ENCODE assay signal across 13 cellular contexts in the genomic region with DNA sequence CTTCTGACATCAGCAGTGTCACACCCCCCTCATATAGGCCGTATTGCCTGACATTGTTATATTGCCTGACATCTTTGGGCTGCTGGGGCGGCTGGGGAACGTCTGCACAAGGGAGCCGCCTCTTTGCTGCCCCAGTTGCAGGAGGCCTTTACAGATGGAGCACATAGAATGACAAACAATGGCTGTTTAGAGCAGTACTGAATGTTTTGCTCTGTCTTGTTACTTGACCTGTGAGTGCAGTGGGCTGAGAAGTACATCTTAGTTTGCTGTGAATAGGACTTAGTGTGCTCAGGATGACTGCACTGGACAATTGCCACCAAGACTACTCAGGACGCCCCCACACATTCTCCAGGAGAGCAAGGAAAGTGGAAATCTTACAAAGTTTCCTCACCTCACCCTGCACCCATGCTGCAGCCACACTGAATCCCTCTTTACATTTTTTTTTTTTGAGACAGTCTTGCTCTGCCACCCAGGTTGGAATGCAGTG.
DNase-seq lines count a peak whose midpoint lies in the region; ATAC-seq and TF ChIP-seq lines count a peak whose summit lies in the region.
"Had no signal": no experiment of that assay in that cellular context is flagged by ENCODE, and none has a peak within 500 bp of the region (broad histone marks: within the 10 kb centered on the region; RNA-seq: fewer than 3 reads in every experiment).

No MANE protein-coding gene starts in this region.

- DNase-seq in SKM-1 treated with dmso at 0.1 percent for 144 hours (lab: John Stamatoyannopoulos, UW; ENCODE audit: unreplicated experiment) (peak; percentile 16), SKM-1 (lab: John Stamatoyannopoulos, UW; ENCODE audit: unreplicated experiment) (no peak), fibroblast of pulmonary artery (ENCODE audit: low read depth) (peak; percentile 10), coronary artery (ENCODE audit: low spot score) (no peak), ACHN (no peak)
- no peak for DNase-seq in activated T-cell treated with anti-CD3 and anti-CD28 coated beads, Interleukin-2, amount 50 U/mL, for 24 hours
- DNase-seq: activated CD4-positive, alpha-beta memory T cell treated with anti-CD3 and anti-CD28 coated beads, Interleukin-2, amount 10 ng/mL, durations not matched to agents 7 days and 5 days; activated naive CD4-positive, alpha-beta T cell; Peyer's patch had no signal

- TF ChIP-seq CTCF in fibroblast of pulmonary artery (IDR thresholded peaks at IDR 0.05; ENCODE audit: low read length, missing control alignments), result no peak
- no peak for TF ChIP-seq CTCF in coronary artery (IDR thresholded peaks at IDR 0.05)

- H3K27ac ChIP-seq in coronary artery, result no peak overlapping the region
- H3K27ac ChIP-seq: parathyroid adenoma, Peyer's patch had no signal

- H3K27ac Mint-ChIP-seq in activated T-cell treated with anti-CD3 and anti-CD28 coated beads, Interleukin-2, amount 50 U/mL, for 24 hours, result no peak overlapping the region
- H3K27ac Mint-ChIP-seq: activated CD4-positive, alpha-beta memory T cell treated with anti-CD3 and anti-CD28 coated beads, Interleukin-2, amount 10 ng/mL, durations not matched to agents 7 days and 5 days; T-helper 2 cell treated with Interferon-gamma antibody and Interleukin-4, amounts not matched to agents 5 μg/mL and 100 μg/mL, for 36 hours had no signal

- in situ Hi-C loops in ACHN (cut with HindIII; ENCODE audit: low pct_ligation_motif_present, low pct_unique_long_range_greater_than_20kb, low sequenced_read_pairs), result no loop called here

- peak overlapping the region; percentile 4 for H3K4me2 ChIP-seq in skeletal muscle satellite cell (ENCODE audit: low read length)

- no peaks in the 10 kb centered on the region for H3K27me3 ChIP-seq in skeletal muscle satellite cell (ENCODE audit: control insufficient read depth, insufficient read depth, low read length)
- H3K27me3 ChIP-seq: Peyer's patch had no signal

- H3K4me1 ChIP-seq in skeletal muscle satellite cell (ENCODE audit: control insufficient read depth, insufficient read depth, low read length), result peaks cover 58% of the 10 kb centered on the region
- H3K4me1 ChIP-seq: parathyroid adenoma, Peyer's patch had no signal

- H3K36me3 ChIP-seq in skeletal muscle satellite cell (ENCODE audit: insufficient read depth, low read length), result no peaks in the 10 kb centered on the region
- H3K36me3 ChIP-seq: Peyer's patch had no signal

- no peaks in the 10 kb centered on the region for H3K9me3 Mint-ChIP-seq in activated T-cell treated with anti-CD3 and anti-CD28 coated beads, Interleukin-2, amount 50 U/mL, for 24 hours
- H3K9me3 Mint-ChIP-seq: activated CD4-positive, alpha-beta memory T cell treated with anti-CD3 and anti-CD28 coated beads, Interleukin-2, amount 10 ng/mL, durations not matched to agents 7 days and 5 days; T-helper 2 cell treated with Interferon-gamma antibody and Interleukin-4, amounts not matched to agents 5 μg/mL and 100 μg/mL, for 36 hours had no signal

- peak; percentile 22; the same call in 2 of the 3 replicates for ATAC-seq in SK-N-SH treated with all-trans-retinoic acid at 6 μM for 48 hours

- H3K4me3 ChIP-seq in fibroblast of pulmonary artery (replicated peaks; ENCODE audit: low read depth, low read length) (no peak overlapping the region), skeletal muscle satellite cell (ENCODE audit: low read length) (no peak overlapping the region), coronary artery (no peak overlapping the region)
- H3K4me3 ChIP-seq: Peyer's patch had no signal

- no peaks in the 10 kb centered on the region for H3K36me3 Mint-ChIP-seq in activated T-cell treated with anti-CD3 and anti-CD28 coated beads, Interleukin-2, amount 50 U/mL, for 24 hours (ENCODE audit: low read depth)

- no peak overlapping the region for H3K4me3 Mint-ChIP-seq in activated T-cell treated with anti-CD3 and anti-CD28 coated beads, Interleukin-2, amount 50 U/mL, for 24 hours
- H3K4me3 Mint-ChIP-seq: activated CD4-positive, alpha-beta memory T cell treated with anti-CD3 and anti-CD28 coated beads, Interleukin-2, amount 10 ng/mL, durations not matched to agents 7 days and 5 days; T-helper 2 cell treated with Interferon-gamma antibody and Interleukin-4, amounts not matched to agents 5 μg/mL and 100 μg/mL, for 36 hours had no signal

- peaks cover 5% of the 10 kb centered on the region for H3K4me1 Mint-ChIP-seq in activated T-cell treated with anti-CD3 and anti-CD28 coated beads, Interleukin-2, amount 50 U/mL, for 24 hours (ENCODE audit: low read depth)

- peaks cover 27% of the 10 kb centered on the region for H3K27me3 Mint-ChIP-seq in activated T-cell treated with anti-CD3 and anti-CD28 coated beads, Interleukin-2, amount 50 U/mL, for 24 hours

- no peaks in the 10 kb centered on the region for H3K9me3 ChIP-seq in skeletal muscle satellite cell (replicated peaks; ENCODE audit: low read length)
- H3K9me3 ChIP-seq: Peyer's patch had no signal

- H3K9ac ChIP-seq in skeletal muscle satellite cell (ENCODE audit: low read depth, low read length), result no peak overlapping the region
- H3K9ac ChIP-seq: parathyroid adenoma had no signal

TF ChIP-seq in SK-N-SH treated with all-trans-retinoic acid at 6 μM for 48 hours, 23 proteins besides CTCF, POLR2A, EP300 and RAD21:
- no peak for TF ChIP-seq ZFP3 (CRISPR knock-in tag; IDR thresholded peaks at IDR 0.05)
- no peak for TF ChIP-seq TCF4 (CRISPR knock-in tag; IDR thresholded peaks at IDR 0.05; ENCODE audit: borderline replicate concordance)
- no peak for TF ChIP-seq CREB5 (CRISPR knock-in tag; IDR thresholded peaks at IDR 0.05; ENCODE audit: low read depth)
- TF ChIP-seq ZNF565 (CRISPR knock-in tag; conservative IDR thresholded peaks at IDR 0.05; ENCODE audit: low read depth), result no peak
- no peak for TF ChIP-seq OSR1 (CRISPR knock-in tag; IDR thresholded peaks at IDR 0.05)
- TF ChIP-seq TOX (CRISPR knock-in tag; IDR thresholded peaks at IDR 0.05; ENCODE audit: borderline replicate concordance), result no peak
- TF ChIP-seq ZNF8 (CRISPR knock-in tag; IDR thresholded peaks at IDR 0.05), result no peak
- no peak for TF ChIP-seq GLIS3 (CRISPR knock-in tag; IDR thresholded peaks at IDR 0.05)
- no peak for TF ChIP-seq ARNTL (CRISPR knock-in tag; IDR thresholded peaks at IDR 0.05; ENCODE audit: borderline replicate concordance, low read depth)
- TF ChIP-seq BACH2 (CRISPR knock-in tag; IDR thresholded peaks at IDR 0.05; ENCODE audit: borderline replicate concordance), result no peak
TF ChIP-seq in SK-N-SH treated with all-trans-retinoic acid at 6 μM for 48 hours: peak in this region for 0.

Comparison
In these comparisons a context has a peak if more than half of its experiments do, and no peak if none do; other contexts are left out.
1. DNase-seq: peak in SKM-1 treated with dmso at 0.1 percent for 144 hours (single experiment) and fibroblast of pulmonary artery (single experiment); none in SKM-1 (single experiment), coronary artery (single experiment), ACHN (single experiment) and activated T-cell treated with anti-CD3 and anti-CD28 coated beads, Interleukin-2, amount 50 U/mL, for 24 hours (single experiment).